Comparison of ENCODE assay signal across 8 cellular contexts in genomic region chr2:42169100-42169868, GRCh38. TPM values are rescaled to one million over a fixed set of nuclear protein-coding genes. Genes with fewer than 3 reads are reported as not detected.
DNase-seq lines count a peak whose midpoint lies in the region; ATAC-seq and TF ChIP-seq lines count a peak whose summit lies in the region.

Gene EML4 (plus strand): TSS chr2:42169353. CDS start chr2:42169612, 259 bp downstream.

- H3K4me1 ChIP-seq in HUES64 (ENCODE audit: insufficient read depth, low read length): peaks cover 27% of the 10 kb centered on the region
- H3K4me1 ChIP-seq in OCI-LY3 (ENCODE audit: low read length): peaks cover 32% of the 10 kb centered on the region
- peaks cover 32% of the 10 kb centered on the region for H3K4me1 ChIP-seq in mononuclear cell (ENCODE audit: insufficient read depth, low read length)

- TF ChIP-seq CTCF in Calu3 (IDR thresholded peaks at IDR 0.05; ENCODE audit: unreplicated experiment) (no peak), OCI-LY3 (IDR thresholded peaks at IDR 0.05; ENCODE audit: low read depth, low read length) (no peak), epithelial cell of esophagus (IDR thresholded peaks at IDR 0.05; ENCODE audit: insufficient read depth, low read depth, low read length, missing control alignments) (no peak)

- ATAC-seq in GM21447 (IDR thresholded peaks at IDR 0.05; ENCODE audit: unreplicated experiment): peak; percentile 75

- H3K9me3 ChIP-seq in HUES64 (ENCODE audit: insufficient read depth, low read depth, low read length) (no peaks in the 10 kb centered on the region), OCI-LY3 (ENCODE audit: insufficient read depth, low read length) (no peaks in the 10 kb centered on the region), mononuclear cell (ENCODE audit: low read depth, low read length) (no peaks in the 10 kb centered on the region)

- no peaks in the 10 kb centered on the region for H3K36me3 Mint-ChIP-seq in Calu3 (ENCODE audit: insufficient read depth, unreplicated experiment)

- H3K4me3 ChIP-seq in HUES64 (ENCODE audit: low read length): peak within 1 kb of the TSS; percentile 77
- peak within 1 kb of the TSS; percentile 90 for H3K4me3 ChIP-seq in OCI-LY3 (ENCODE audit: low read length)
- H3K4me3 ChIP-seq in epithelial cell of esophagus (ENCODE audit: low read length): peak within 1 kb of the TSS; percentile 78
- peak within 1 kb of the TSS; percentile 79 for H3K4me3 ChIP-seq in mononuclear cell (ENCODE audit: low read length)

- no peak within 1 kb of the TSS for H3K4me3 Mint-ChIP-seq in Calu3 (ENCODE audit: low read depth, unreplicated experiment)

- no peaks in the 10 kb centered on the region for H3K27me3 Mint-ChIP-seq in Calu3 (ENCODE audit: unreplicated experiment)

- no peak within 1 kb of the TSS for H3K27ac Mint-ChIP-seq in Calu3 (ENCODE audit: unreplicated experiment)

- intact Hi-C loops in Calu3 (cut with micrococcal nuclease; ENCODE audit: unreplicated experiment): no loop called here

- DNase-seq in Calu3 (peak; percentile 95), activated T-cell treated with anti-CD3 and anti-CD28 coated beads for 1 hour (ENCODE audit: low read depth) (peak; percentile 91), epithelial cell of esophagus (ENCODE audit: low read depth) (peak; percentile 89)
- DNase-seq in stimulated activated CD8-positive, alpha-beta memory T cell treated with anti-CD3 and anti-CD28 coated beads, Interleukin-2, amount 100 ng/mL, for 48 hours (ENCODE audit: low read depth in 2 of 2): peak; percentile 87 to 88

- peak within 1 kb of the TSS; percentile 79 for H3K9ac ChIP-seq in HUES64 (ENCODE audit: low read depth, low read length)
- H3K9ac ChIP-seq in OCI-LY3 (ENCODE audit: low read length): peak within 1 kb of the TSS; percentile 79

- H3K36me3 ChIP-seq in HUES64 (ENCODE audit: insufficient read depth, low read length): no peaks in the 10 kb centered on the region
- peaks cover 3% of the 10 kb centered on the region for H3K36me3 ChIP-seq in OCI-LY3 (replicated peaks; ENCODE audit: low read depth, low read length)

- WGBS in HUES64: under 1% methylated on average over 87 of the region's 87 CpGs

- H3K27ac ChIP-seq in HUES64 (ENCODE audit: low read depth, low read length) (peak within 1 kb of the TSS; percentile 80; the same call in 1 of the 2 replicates), OCI-LY3 (ENCODE audit: low read length) (peak within 1 kb of the TSS; percentile 79)

- CTCF ChIA-PET in Calu3 (lab: Charles Lee): no interaction called here

- H2AFZ ChIP-seq in OCI-LY3 (ENCODE audit: low read depth, low read length): peak within 1 kb of the TSS; percentile 87

- H4K20me1 ChIP-seq in OCI-LY3 (ENCODE audit: insufficient read depth, low read length): peaks cover 30% of the 10 kb centered on the region

- H3K27me3 ChIP-seq in HUES64 (ENCODE audit: insufficient read depth, low read length): no peaks in the 10 kb centered on the region
- H3K27me3 ChIP-seq in OCI-LY3 (ENCODE audit: low read depth, low read length): no peaks in the 10 kb centered on the region
- H3K27me3 ChIP-seq in mononuclear cell (ENCODE audit: insufficient read depth, low read length): no peaks in the 10 kb centered on the region

- peaks cover 13% of the 10 kb centered on the region for H3K4me1 Mint-ChIP-seq in Calu3 (ENCODE audit: low read depth, unreplicated experiment)

- BruUV-seq in Calu3 (replicated peaks; lab: Mats Ljungman, UMichigan): no TSS peak

- peak within 1 kb of the TSS; percentile 90 for H3K4me2 ChIP-seq in OCI-LY3 (ENCODE audit: low read length)

- peaks cover 50% of the 10 kb centered on the region for H3K79me2 ChIP-seq in OCI-LY3 (ENCODE audit: low read length)

- H3K9me3 Mint-ChIP-seq in Calu3 (ENCODE audit: low read depth, unreplicated experiment): no peaks in the 10 kb centered on the region

RNA-seq across cellular contexts. Expression of gene EML4, which starts in this region (rescaled TPM):
- total RNA-seq in Calu3 (2022) (68.2 and 89.6 TPM in 2 replicates), mononuclear cell (178 TPM)
- polyA plus RNA-seq in HUES64 (2013, experiment 1 of 2): 55.1 TPM
- 60.3 TPM for polyA plus RNA-seq in HUES64 (2013, experiment 2 of 2)

Comparison
In these comparisons a context has a peak if more than half of its experiments do, and no peak if none do; other contexts are left out.
1. Peak in every context shown above with its lines: DNase-seq, ATAC-seq, H3K4me3 ChIP-seq and H3K27ac ChIP-seq.